ENCODE assay signal across 8 cellular contexts in the genomic region with DNA sequence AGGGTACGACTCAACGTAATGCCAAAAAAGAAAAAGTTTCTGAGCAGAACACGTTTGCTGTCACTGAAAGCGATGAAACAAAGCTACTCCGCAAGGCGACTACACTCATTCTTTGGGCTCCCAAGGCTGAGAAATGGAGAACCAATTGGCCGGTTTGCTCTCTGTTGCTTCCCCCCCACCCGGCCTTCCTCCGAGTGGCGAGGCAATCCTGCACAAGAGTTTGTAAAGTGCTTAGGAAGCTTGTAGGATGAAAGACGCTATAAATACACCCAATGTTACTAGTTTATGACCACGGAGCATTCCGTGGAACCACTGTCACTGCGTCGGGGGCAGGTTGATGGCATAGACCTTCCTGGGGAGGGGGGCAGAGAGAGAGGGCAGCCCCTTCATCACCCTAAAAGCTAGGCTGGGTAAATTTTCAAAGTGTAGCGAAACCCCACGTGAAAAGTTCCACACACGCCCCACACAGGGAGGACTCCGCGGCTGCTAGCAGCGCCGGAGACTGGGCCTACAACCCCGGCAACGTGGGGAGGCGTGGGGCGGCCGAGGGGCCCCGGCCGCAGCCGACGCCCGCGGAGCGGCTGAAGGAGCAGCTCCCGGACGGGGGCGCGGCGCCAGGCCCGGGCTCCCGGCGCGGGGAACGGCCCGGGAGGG. TPM values are rescaled to one million over a fixed set of nuclear protein-coding genes. Genes with fewer than 3 reads are reported as not detected.
DNase-seq lines count a peak whose midpoint lies in the region; ATAC-seq and TF ChIP-seq lines count a peak whose summit lies in the region.

No MANE protein-coding gene starts in this region.

- no TSS peak for BruUV-seq in MCF 10A (replicated peaks; lab: Mats Ljungman, UMichigan)

- DNase-seq in SIG-M5 treated with dmso at 0.1 percent for 504 hours (lab: John Stamatoyannopoulos, UW; ENCODE audit: unreplicated experiment) (peak; percentile 49), SIG-M5 (lab: John Stamatoyannopoulos, UW) (no peak), SJSA1 (ENCODE audit: low read depth in 1 of 2, low spot score in 2 of 2) (peak in 1 of 2 experiments; percentile 53), MCF 10A (ENCODE audit: unreplicated experiment) (peak; percentile 39), iris pigment epithelial cell (ENCODE audit: low read depth) (peak; percentile 56), spleen (peak; percentile 88)

- H3K27ac Mint-ChIP-seq in MCF 10A (ENCODE audit: low read depth, unreplicated experiment), result peak overlapping the region; percentile 91

- intact Hi-C loops in MCF 10A (cut with micrococcal nuclease), result loop anchor here (2.0 kb wide), 1 partner anchor 99 kb away; no protein-coding TSS in a partner anchor
- intact Hi-C loops in spleen (cut with DNase I; ENCODE audit: low total_unique reads), result loop anchor here (10.0 kb wide), 1 partner anchor 59 kb away; no protein-coding TSS in a partner anchor

- no peak for TF ChIP-seq CTCF in MCF 10A (IDR thresholded peaks at IDR 0.05; ENCODE audit: unreplicated experiment)
- no peak for TF ChIP-seq CTCF in spleen (IDR thresholded peaks at IDR 0.05 in 8 of 11, conservative IDR thresholded peaks at IDR 0.05 in 3 of 11)

- H3K36me3 ChIP-seq in SJSA1, result peaks cover 30% of the 10 kb centered on the region
- H3K36me3 ChIP-seq in spleen, result peaks cover 0 to 4% (median 0%) of the 10 kb centered on the region in 6 donors

- ATAC-seq in HG03064 (IDR thresholded peaks at IDR 0.05; ENCODE audit: low read depth, unreplicated experiment) (peak; percentile 1), GM18517 (IDR thresholded peaks at IDR 0.05; ENCODE audit: unreplicated experiment) (no peak)

- 0 to 1% (median 0%) methylated on average over 16 to 45 of the region's 45 CpGs for WGBS in spleen, 5 donors

- H3K36me3 Mint-ChIP-seq in MCF 10A (ENCODE audit: insufficient read depth, unreplicated experiment), result no peaks in the 10 kb centered on the region

- H3K4me3 Mint-ChIP-seq in MCF 10A (ENCODE audit: unreplicated experiment), result peak overlapping the region; percentile 82

- H3K27me3 ChIP-seq in SJSA1 (replicated peaks), result no peaks in the 10 kb centered on the region
- no peaks in the 10 kb centered on the region for H3K27me3 ChIP-seq in spleen (replicated peaks in 1 of 7)

- H3K9me3 ChIP-seq in SJSA1 (replicated peaks), result no peaks in the 10 kb centered on the region
- H3K9me3 ChIP-seq in spleen, result no peaks in the 10 kb centered on the region

- no peaks in the 10 kb centered on the region for H3K9me3 Mint-ChIP-seq in MCF 10A (ENCODE audit: unreplicated experiment)

- POLR2A ChIA-PET in MCF 10A (lab: Yijun Ruan, JAX), result interaction anchor here (0.6 to 5.7 kb wide), 18 partner anchors 9 to 216 kb away, joined by 3 to 60 read pairs (median 4); no protein-coding TSS in a partner anchor

- peaks cover 26% of the 10 kb centered on the region for H3K4me1 ChIP-seq in SJSA1 (replicated peaks)
- H3K4me1 ChIP-seq in spleen, result peaks cover 39 to 67% (median 61%) of the 10 kb centered on the region in 6 donors

- H3K27ac ChIP-seq in SJSA1, result peak overlapping the region; percentile 89
- peak overlapping the region; percentile 91 to 98 (median 96) for H3K27ac ChIP-seq in spleen

- H3K4me1 Mint-ChIP-seq in MCF 10A (ENCODE audit: insufficient read depth, unreplicated experiment), result peaks cover 11% of the 10 kb centered on the region

- CTCF ChIA-PET in MCF 10A (lab: Yijun Ruan, JAX), result interaction anchor here (0.7 to 0.8 kb wide), 2 partner anchors 145 to 196 kb away, joined by 3 to 4 read pairs; no protein-coding TSS in a partner anchor

- H3K4me3 ChIP-seq in SJSA1, result peak overlapping the region; percentile 93
- peak overlapping the region; percentile 70 to 90 (median 80) for H3K4me3 ChIP-seq in spleen

- H3K27me3 Mint-ChIP-seq in MCF 10A (ENCODE audit: insufficient read depth, unreplicated experiment), result no peaks in the 10 kb centered on the region

- TF ChIP-seq POLR2A in spleen (IDR thresholded peaks at IDR 0.05), result no peak

RNA-seq across cellular contexts. Expression of gene CUL3, which starts 0.9 kb away (rescaled TPM):
- 92.3 and 94.7 TPM in 2 replicates for total RNA-seq in SJSA1 (2014; rRNA removed; shearing (Covaris generic))
- total RNA-seq in MCF 10A (2022) (65.5 and 65.8 TPM in 2 replicates), spleen (10 to 100 TPM; 75.8 to 99.7 (median 83.7) TPM)
- polyA plus RNA-seq in spleen, result 10 to 100 TPM; 66.0 to 84.2 (median 81.6) TPM
